ENCODE assay signal across 17 cellular contexts in genomic region chr2:47288864-47289263, GRCh38.
A peak's percentile ranks its signal among the peaks of the same experiment; 100 is the strongest.
DNase-seq lines count a peak whose midpoint lies in the region; ATAC-seq, FAIRE-seq and TF ChIP-seq lines count a peak whose summit lies in the region.
"Had no signal": no experiment of that assay in that cellular context is flagged by ENCODE, and none has a peak within 500 bp of the region (broad histone marks: within the 10 kb centered on the region; RNA-seq: fewer than 3 reads in every experiment).

No MANE protein-coding gene starts in this region.

- no peaks in the 10 kb centered on the region for H3K9me3 ChIP-seq in mesenchymal stem cell (ENCODE audit: control insufficient read depth, low read length)
- H3K9me3 ChIP-seq: heart right ventricle, sigmoid colon, SJCRH30, stomach had no signal

- H3K9ac ChIP-seq in mesenchymal stem cell (ENCODE audit: low read length) = no peak overlapping the region

- no peak overlapping the region for H2BK15ac ChIP-seq in mesenchymal stem cell (ENCODE audit: low read depth, poor library complexity, severe bottlenecking)

- H4K8ac ChIP-seq in mesenchymal stem cell (ENCODE audit: low read length) = no peak overlapping the region

- no peak overlapping the region for H2AFZ ChIP-seq in mesenchymal stem cell (ENCODE audit: low read depth, low read length)
- H2AFZ ChIP-seq in GM23338 = no peak overlapping the region

- H4K91ac ChIP-seq in mesenchymal stem cell (ENCODE audit: low read length) = no peak overlapping the region

- no peak overlapping the region for H3K18ac ChIP-seq in mesenchymal stem cell (ENCODE audit: low read depth in 1 of 2, low read length in 2 of 2)

- peaks cover 4% of the 10 kb centered on the region for H3K27me3 Mint-ChIP-seq in GM23338 (ENCODE audit: insufficient read depth, low read depth, poor library complexity)
- peaks cover 0 to 3% of the 10 kb centered on the region in 2 donors for H3K27me3 Mint-ChIP-seq in stimulated activated naive B cell treated with anti-CD40 and anti-IgM and Interleukin-4, amounts not matched to agents 10 μg/mL and 1 μg/mL and 100 μg/mL, for 72 hours

- no peak for FAIRE-seq in bronchial epithelial cell (lab: Jason Lieb, UNC)

- no peak overlapping the region for H2AK5ac ChIP-seq in mesenchymal stem cell (ENCODE audit: low read length, severe bottlenecking)

- H3K23ac ChIP-seq in mesenchymal stem cell (ENCODE audit: low read length in 2 of 2) = no peak overlapping the region

- H3K9me3 Mint-ChIP-seq in GM23338 = no peaks in the 10 kb centered on the region
- H3K9me3 Mint-ChIP-seq in stimulated activated naive B cell treated with anti-CD40 and anti-IgM and Interleukin-4, amounts not matched to agents 10 μg/mL and 1 μg/mL and 100 μg/mL, for 72 hours = no peaks in the 10 kb centered on the region
- H3K9me3 Mint-ChIP-seq: activated naive CD8-positive, alpha-beta T cell treated with anti-CD3 and anti-CD28 coated beads, Interleukin-2, amount 10 ng/mL, durations not matched to agents 7 days and 5 days; CD8-positive, alpha-beta memory T cell; natural killer cell treated with Interleukin-12 subunit alpha and Interleukin-12 subunit beta and Interleukin-15 and Interleukin-18, amount 100 ng/mL, for 72 hours had no signal

- peaks cover 10% of the 10 kb centered on the region for H3K4me1 Mint-ChIP-seq in GM23338
- no peaks in the 10 kb centered on the region for H3K4me1 Mint-ChIP-seq in stimulated activated naive B cell treated with anti-CD40 and anti-IgM and Interleukin-4, amounts not matched to agents 10 μg/mL and 1 μg/mL and 100 μg/mL, for 72 hours
- H3K4me1 Mint-ChIP-seq: activated naive CD8-positive, alpha-beta T cell treated with anti-CD3 and anti-CD28 coated beads, Interleukin-2, amount 10 ng/mL, durations not matched to agents 7 days and 5 days; CD8-positive, alpha-beta memory T cell had no signal

- H3K4me3 Mint-ChIP-seq in GM23338 = no peak overlapping the region
- H3K4me3 Mint-ChIP-seq in stimulated activated naive B cell treated with anti-CD40 and anti-IgM and Interleukin-4, amounts not matched to agents 10 μg/mL and 1 μg/mL and 100 μg/mL, for 72 hours = no peak overlapping the region
- H3K4me3 Mint-ChIP-seq: activated naive CD8-positive, alpha-beta T cell treated with anti-CD3 and anti-CD28 coated beads, Interleukin-2, amount 10 ng/mL, durations not matched to agents 7 days and 5 days; CD8-positive, alpha-beta memory T cell; natural killer cell treated with Interleukin-12 subunit alpha and Interleukin-12 subunit beta and Interleukin-15 and Interleukin-18, amount 100 ng/mL, for 72 hours had no signal

- DNase-seq in AG20443 (ENCODE audit: low spot score) (peak; percentile 50), M059J (ENCODE audit: low read depth) (peak; percentile 29), bronchial epithelial cell (ENCODE audit: low read depth) (peak; percentile 96), mesenchymal stem cell (peak; percentile 85), GM23338 (ENCODE audit: low spot score) (no peak)
- DNase-seq in activated naive CD4-positive, alpha-beta T cell (lab: John Stamatoyannopoulos, UW) = no peak
- no peak for DNase-seq in stimulated activated naive B cell treated with anti-CD40 and anti-IgM and Interleukin-4, amounts not matched to agents 10 μg/mL and 1 μg/mL and 100 μg/mL, for 72 hours
- DNase-seq: activated naive CD8-positive, alpha-beta T cell treated with anti-CD3 and anti-CD28 coated beads, Interleukin-2, amount 10 ng/mL, durations not matched to agents 7 days and 5 days; CD8-positive, alpha-beta memory T cell; heart right ventricle; NCI-H1436 treated with DMSO at 0.1 percent for 48 hours; NCI-H510A treated with DMSO at 0.1 percent for 48 hours; sigmoid colon; SJCRH30; stomach had no signal

- H3K27ac ChIP-seq in mesenchymal stem cell (ENCODE audit: low read length, poor library complexity, severe bottlenecking) (peak overlapping the region; percentile 86), GM23338 (ENCODE audit: low read depth) (no peak overlapping the region)
- H3K27ac ChIP-seq: heart right ventricle, sigmoid colon, SJCRH30, stomach had no signal

- no peak for ATAC-seq in HG03039 (IDR thresholded peaks at IDR 0.05; ENCODE audit: unreplicated experiment)
- ATAC-seq in GM23338 = no peak
- no peak for ATAC-seq in stimulated activated naive B cell treated with anti-CD40 and anti-IgM and Interleukin-4, amounts not matched to agents 10 μg/mL and 1 μg/mL and 100 μg/mL, for 72 hours (replicated peaks)
- ATAC-seq: heart right ventricle; natural killer cell treated with Interleukin-12 subunit alpha and Interleukin-12 subunit beta and Interleukin-15 and Interleukin-18, amount 100 ng/mL, for 72 hours had no signal

- no peak overlapping the region for H2BK120ac ChIP-seq in mesenchymal stem cell (ENCODE audit: low read depth, low read length)

- no peaks in the 10 kb centered on the region for H3F3A ChIP-seq in GM23338 (replicated peaks; ENCODE audit: low read depth)

- no peaks in the 10 kb centered on the region for H3K79me1 ChIP-seq in mesenchymal stem cell (replicated peaks; ENCODE audit: low read length, poor library complexity, severe bottlenecking)

- H3K4me3 ChIP-seq in bronchial epithelial cell (ENCODE audit: low read depth, low read length) (no peak overlapping the region), mesenchymal stem cell (ENCODE audit: insufficient read depth in 1 of 2, low read depth in 1 of 2, low read length in 2 of 2) (no peak overlapping the region), GM23338 (no peak overlapping the region)
- H3K4me3 ChIP-seq: heart right ventricle, sigmoid colon, SJCRH30, stomach had no signal

- no peaks in the 10 kb centered on the region for H3K27me3 ChIP-seq in bronchial epithelial cell (ENCODE audit: control insufficient read depth, insufficient read depth, low read length)
- H3K27me3 ChIP-seq in mesenchymal stem cell (ENCODE audit: control insufficient read depth in 1 of 2, insufficient read depth in 1 of 2, low read length in 2 of 2) = no peaks in the 10 kb centered on the region
- no peaks in the 10 kb centered on the region for H3K27me3 ChIP-seq in GM23338 (ENCODE audit: insufficient read depth)
- H3K27me3 ChIP-seq: heart right ventricle, sigmoid colon, SJCRH30, stomach had no signal

- no CpG with 5 or more reads among the region's 1 CpG for WGBS in mesenchymal stem cell

- H3K79me2 ChIP-seq in GM23338 (replicated peaks; ENCODE audit: insufficient read depth) = no peaks in the 10 kb centered on the region

- H3K4ac ChIP-seq in mesenchymal stem cell (ENCODE audit: low read depth in 1 of 2, low read length in 2 of 2) = no peak overlapping the region

- H3K36me3 ChIP-seq in bronchial epithelial cell (ENCODE audit: control insufficient read depth, insufficient read depth, low read length) = no peaks in the 10 kb centered on the region
- no peaks in the 10 kb centered on the region for H3K36me3 ChIP-seq in mesenchymal stem cell (ENCODE audit: control insufficient read depth in 1 of 2, insufficient read depth in 2 of 2, low read depth in 1 of 2, low read length in 2 of 2)
- no peaks in the 10 kb centered on the region for H3K36me3 ChIP-seq in GM23338 (ENCODE audit: insufficient read depth)
- H3K36me3 ChIP-seq: heart right ventricle, sigmoid colon, SJCRH30, stomach had no signal

- H3K36me3 Mint-ChIP-seq in GM23338 (ENCODE audit: low read depth) = no peaks in the 10 kb centered on the region
- H3K36me3 Mint-ChIP-seq in stimulated activated naive B cell treated with anti-CD40 and anti-IgM and Interleukin-4, amounts not matched to agents 10 μg/mL and 1 μg/mL and 100 μg/mL, for 72 hours = no peaks in the 10 kb centered on the region
- H3K36me3 Mint-ChIP-seq: activated naive CD8-positive, alpha-beta T cell treated with anti-CD3 and anti-CD28 coated beads, Interleukin-2, amount 10 ng/mL, durations not matched to agents 7 days and 5 days; CD8-positive, alpha-beta memory T cell; natural killer cell treated with Interleukin-12 subunit alpha and Interleukin-12 subunit beta and Interleukin-15 and Interleukin-18, amount 100 ng/mL, for 72 hours had no signal

- H3K27ac Mint-ChIP-seq in GM23338 = no peak overlapping the region
- H3K27ac Mint-ChIP-seq in stimulated activated naive B cell treated with anti-CD40 and anti-IgM and Interleukin-4, amounts not matched to agents 10 μg/mL and 1 μg/mL and 100 μg/mL, for 72 hours = no peak overlapping the region
- H3K27ac Mint-ChIP-seq: activated naive CD8-positive, alpha-beta T cell treated with anti-CD3 and anti-CD28 coated beads, Interleukin-2, amount 10 ng/mL, durations not matched to agents 7 days and 5 days; CD8-positive, alpha-beta memory T cell; natural killer cell treated with Interleukin-12 subunit alpha and Interleukin-12 subunit beta and Interleukin-15 and Interleukin-18, amount 100 ng/mL, for 72 hours had no signal

- no peak overlapping the region for H3K14ac ChIP-seq in mesenchymal stem cell (ENCODE audit: low read length in 2 of 2)

- H2BK12ac ChIP-seq in mesenchymal stem cell (ENCODE audit: low read length in 2 of 2) = no peak overlapping the region

- H3K4me1 ChIP-seq in mesenchymal stem cell (ENCODE audit: control insufficient read depth, insufficient read depth, low read depth, low read length) (peaks cover 3% of the 10 kb centered on the region), GM23338 (ENCODE audit: insufficient read depth) (no peaks in the 10 kb centered on the region; the same call in 1 of the 2 replicates)

- no peak for TF ChIP-seq CTCF in bronchial epithelial cell (IDR thresholded peaks at IDR 0.05; ENCODE audit: insufficient read depth, low read length, severe bottlenecking)
- no peak for TF ChIP-seq CTCF in GM23338 (conservative IDR thresholded peaks at IDR 0.05; ENCODE audit: low read depth in 2 of 2)

- H2BK5ac ChIP-seq in mesenchymal stem cell (ENCODE audit: low read depth, low read length, poor library complexity, severe bottlenecking) = no peak overlapping the region

- H3K9me2 ChIP-seq in GM23338 (ENCODE audit: insufficient read depth) = no peaks in the 10 kb centered on the region

- no peak overlapping the region for H3K4me2 ChIP-seq in mesenchymal stem cell (ENCODE audit: low read length, poor library complexity, severe bottlenecking)
- no peak overlapping the region for H3K4me2 ChIP-seq in GM23338

- H4K20me1 ChIP-seq in GM23338 (replicated peaks; ENCODE audit: insufficient read depth) = no peaks in the 10 kb centered on the region

TF ChIP-seq in GM23338, 12 proteins besides CTCF, POLR2A, EP300 and RAD21 (continues in another document):
- TF ChIP-seq STAT1 (IDR thresholded peaks at IDR 0.05; ENCODE audit: unreplicated experiment) = no peak
- TF ChIP-seq POLR2AphosphoS5 (IDR thresholded peaks at IDR 0.05; ENCODE audit: low read depth) = no peak
- no peak for TF ChIP-seq EZH2phosphoT487 (IDR thresholded peaks at IDR 0.05; ENCODE audit: unreplicated experiment)
- no peak for TF ChIP-seq ZNF331 (CRISPR knock-in tag; IDR thresholded peaks at IDR 0.05; ENCODE audit: low read depth)
- TF ChIP-seq ZNF114 (CRISPR knock-in tag; IDR thresholded peaks at IDR 0.05) = no peak

Comparison
In these comparisons a context has a peak if more than half of its experiments do, and no peak if none do; other contexts are left out.
1. DNase-seq: peak in AG20443 (single experiment), M059J (single experiment), bronchial epithelial cell (single experiment) and mesenchymal stem cell (single experiment); none in GM23338 (single experiment), activated naive CD4-positive, alpha-beta T cell (0 of 4) and stimulated activated naive B cell treated with anti-CD40 and anti-IgM and Interleukin-4, amounts not matched to agents 10 μg/mL and 1 μg/mL and 100 μg/mL, for 72 hours (single experiment).